19 cellular contexts compared by ENCODE assay signal in the genomic region with DNA sequence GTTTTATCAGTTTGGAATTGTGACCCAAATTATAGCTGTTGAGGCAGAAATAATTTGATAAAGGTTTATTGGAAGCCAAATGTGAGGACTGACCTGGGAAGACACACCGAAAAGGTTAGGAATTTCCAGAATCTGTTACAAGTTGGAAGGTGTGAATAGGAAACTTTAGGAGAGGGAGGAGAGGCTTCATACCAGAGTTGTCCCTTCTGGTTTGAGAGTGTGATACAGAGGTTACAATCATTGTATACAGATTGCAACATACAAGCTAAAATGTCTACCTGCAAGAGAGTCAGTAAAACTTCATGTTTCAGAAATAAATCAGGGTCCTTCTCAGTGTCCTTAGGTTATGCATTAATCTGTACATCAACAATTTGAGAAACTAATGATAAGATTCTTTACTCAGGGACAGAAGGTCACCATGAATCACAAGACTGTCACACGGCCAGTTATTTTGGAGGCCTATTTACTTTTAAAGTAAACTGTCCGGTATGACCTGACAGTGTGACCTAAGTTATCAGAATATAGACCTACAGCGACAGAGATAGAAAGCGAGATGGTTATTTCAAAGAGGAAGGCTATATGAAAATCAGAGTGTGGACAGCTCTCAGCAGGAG.
DNase-seq lines count a peak whose midpoint lies in the region; ATAC-seq, FAIRE-seq and TF ChIP-seq lines count a peak whose summit lies in the region.
"Had no signal": no experiment of that assay in that cellular context is flagged by ENCODE, and none has a peak within 500 bp of the region (broad histone marks: within the 10 kb centered on the region; RNA-seq: fewer than 3 reads in every experiment).

No MANE protein-coding gene starts in this region.

- in situ Hi-C loops in HepG2 (cut with HindIII; ENCODE audit: extremely low pct_ligation_motif_present, low pct_unique_long_range_greater_than_20kb) (no loop called here), brain microvascular endothelial cell (cut with HindIII; ENCODE audit: low pct_ligation_motif_present, low sequenced_read_pairs) (no loop called here)

- TF ChIP-seq EP300 in HepG2 (IDR thresholded peaks at IDR 0.05; ENCODE audit: low read depth in 2 of 2, low read length in 2 of 2) (no peak), HepG2 (CRISPR knock-in tag; IDR thresholded peaks at IDR 0.05; ENCODE audit: borderline replicate concordance) (no peak), H1 (IDR thresholded peaks at IDR 0.05; ENCODE audit: borderline replicate concordance in 1 of 2, low read depth in 2 of 2, low read length in 2 of 2) (no peak)

- H3K14ac ChIP-seq in H1 (ENCODE audit: insufficient read length): no peak overlapping the region

- no peaks in the 10 kb centered on the region for H4K20me1 ChIP-seq in HepG2 (ENCODE audit: insufficient read depth, low read length)
- no peaks in the 10 kb centered on the region for H4K20me1 ChIP-seq in H1 (replicated peaks in 1 of 2; ENCODE audit: control insufficient read depth in 1 of 2, insufficient read depth in 2 of 2, low read length in 2 of 2)
- H4K20me1 ChIP-seq: BLaER1 treated with 17β-estradiol and CSF1 and Interleukin-3, amounts not matched to agents 10 nM and 100 nM had no signal

- H2BK120ac ChIP-seq in H1 (replicated peaks; ENCODE audit: low read depth, low read length): no peak overlapping the region

- no peak for DNase-seq in HepG2 (ENCODE audit: low spot score)
- DNase-seq in H1 (ENCODE audit: low read depth in 1 of 2, low spot score in 2 of 2): no peak
- DNase-seq in mucosa of gallbladder (ENCODE audit: low spot score): peak; percentile 25
- no peak for DNase-seq in NCI-H1048 (lab: John Stamatoyannopoulos, UW)
- DNase-seq in Kasumi-1 (lab: John Stamatoyannopoulos, UW): no peak
- no peak for DNase-seq in brain microvascular endothelial cell
- DNase-seq: 8988T; Calu3; CD4-positive, CD25-positive, alpha-beta regulatory T cell; DMS79; GOT3; IMR-90; KBM-7 had no signal

- no peak overlapping the region for H3K18ac ChIP-seq in H1 (ENCODE audit: extremely low read depth, low read length)

- no peak overlapping the region for H3K4me3 ChIP-seq in liver (ENCODE audit: low read depth in 1 of 3, low read length in 3 of 3)
- no peak overlapping the region for H3K4me3 ChIP-seq in HepG2 (replicated peaks in 1 of 3; ENCODE audit: insufficient read depth in 1 of 3, low read depth in 2 of 3, low read length in 3 of 3)
- no peak overlapping the region for H3K4me3 ChIP-seq in H1 (ENCODE audit: extremely low read depth in 1 of 4, insufficient read depth in 2 of 4, low read depth in 3 of 4, low read length in 4 of 4)
- no peak overlapping the region for H3K4me3 ChIP-seq in brain microvascular endothelial cell (ENCODE audit: low read depth, low read length)
- H3K4me3 ChIP-seq: BLaER1 treated with 17β-estradiol and CSF1 and Interleukin-3, amounts not matched to agents 10 nM and 100 nM; GM12878; HAP-1 had no signal

- H3K79me2 ChIP-seq in HepG2 (ENCODE audit: insufficient read depth, low read length) (no peaks in the 10 kb centered on the region), H1 (ENCODE audit: control insufficient read depth in 1 of 2, insufficient read depth in 2 of 2, low read length in 2 of 2) (no peaks in the 10 kb centered on the region)

- no peak overlapping the region for H3K4ac ChIP-seq in H1 (replicated peaks; ENCODE audit: insufficient read length, low read depth, low read length)

- H3K9me3 ChIP-seq in liver (ENCODE audit: control insufficient read depth in 4 of 4, low read length in 3 of 4): no peaks in the 10 kb centered on the region
- H3K9me3 ChIP-seq in HepG2 (ENCODE audit: low read length): peaks cover 63% of the 10 kb centered on the region
- no peaks in the 10 kb centered on the region for H3K9me3 ChIP-seq in H1 (ENCODE audit: insufficient read depth in 2 of 2, low read depth in 1 of 2, low read length in 1 of 2)
- H3K9me3 ChIP-seq: BLaER1 treated with 17β-estradiol and CSF1 and Interleukin-3, amounts not matched to agents 10 nM and 100 nM; HAP-1 had no signal

- no peak overlapping the region for H2BK5ac ChIP-seq in H1 (ENCODE audit: low read depth, low read length)

- no peak overlapping the region for H4K5ac ChIP-seq in H1 (ENCODE audit: insufficient read length, low read depth, low read length)

- H2BK12ac ChIP-seq in H1 (ENCODE audit: low read depth, low read length): no peak overlapping the region

- ATAC-seq in HepG2: no peak
- no peak for ATAC-seq in GM18520 (IDR thresholded peaks at IDR 0.05; ENCODE audit: unreplicated experiment)
- ATAC-seq: GM12878 had no signal

- no peaks in the 10 kb centered on the region for H3K23me2 ChIP-seq in H1 (ENCODE audit: low read depth, low read length)

- H3K4me1 ChIP-seq in liver (ENCODE audit: control insufficient read depth in 4 of 4, insufficient read depth in 4 of 4, low read length in 3 of 4): peaks cover 0 to 16% (median 3%) of the 10 kb centered on the region in 4 donors
- H3K4me1 ChIP-seq in HepG2 (ENCODE audit: insufficient read depth, low read length): no peaks in the 10 kb centered on the region
- no peaks in the 10 kb centered on the region for H3K4me1 ChIP-seq in H1 (replicated peaks in 1 of 4; ENCODE audit: control insufficient read depth in 3 of 4, insufficient read depth in 4 of 4, low read length in 3 of 4)
- H3K4me1 ChIP-seq: BLaER1 treated with 17β-estradiol and CSF1 and Interleukin-3, amounts not matched to agents 10 nM and 100 nM; HAP-1 had no signal

- no peak overlapping the region for H2BK15ac ChIP-seq in H1 (ENCODE audit: low read length)

- H3K27me3 ChIP-seq in liver (ENCODE audit: control insufficient read depth in 4 of 4, insufficient read depth in 4 of 4, low read length in 3 of 4): no peaks in the 10 kb centered on the region
- no peaks in the 10 kb centered on the region for H3K27me3 ChIP-seq in HepG2 (ENCODE audit: control insufficient read depth in 1 of 2, insufficient read depth in 2 of 2, low read length in 2 of 2)
- H3K27me3 ChIP-seq in H1 (replicated peaks in 1 of 4; ENCODE audit: control insufficient read depth in 3 of 4, extremely low read depth in 1 of 4, insufficient read depth in 3 of 4, low read length in 3 of 4): no peaks in the 10 kb centered on the region
- no peaks in the 10 kb centered on the region for H3K27me3 ChIP-seq in brain microvascular endothelial cell (replicated peaks)
- H3K27me3 ChIP-seq: BLaER1 treated with 17β-estradiol and CSF1 and Interleukin-3, amounts not matched to agents 10 nM and 100 nM had no signal

- TF ChIP-seq POLR2A in HepG2 (IDR thresholded peaks at IDR 0.05; ENCODE audit: insufficient read depth in 1 of 2, low read depth in 2 of 2, low read length in 2 of 2) (no peak), H1 (IDR thresholded peaks at IDR 0.05; ENCODE audit: control extremely low read depth in 1 of 2, low read depth in 2 of 2, low read length in 2 of 2) (no peak)

- H3K27ac ChIP-seq in liver (ENCODE audit: low read depth in 1 of 2, low read length in 2 of 2) (no peak overlapping the region), HepG2 (ENCODE audit: extremely low read length, insufficient read depth, low read length) (no peak overlapping the region), H1 (ENCODE audit: low read depth, low read length) (no peak overlapping the region), brain microvascular endothelial cell (no peak overlapping the region)
- H3K27ac ChIP-seq: BLaER1 treated with 17β-estradiol and CSF1 and Interleukin-3, amounts not matched to agents 10 nM and 100 nM had no signal

- H3K56ac ChIP-seq in H1 (replicated peaks; ENCODE audit: insufficient read length, low read depth, low read length): no peak overlapping the region

- no peak overlapping the region for H2AK5ac ChIP-seq in H1 (ENCODE audit: low read depth, low read length)

- CTCF ChIA-PET in HepG2 (lab: Yijun Ruan, JAX; ENCODE audit: low intra/inter-chr PET ratio, low total read pairs) (no interaction called here), H1 (lab: Charles Lee; ENCODE audit: partially characterized antibody) (no interaction called here)

- BruUV-seq in HepG2 (replicated peaks; lab: Mats Ljungman, UMichigan): no TSS peak

- H3K36me3 ChIP-seq in liver (ENCODE audit: control insufficient read depth in 4 of 4, insufficient read depth in 3 of 4, low read depth in 1 of 4, low read length in 3 of 4) (no peaks in the 10 kb centered on the region), HepG2 (replicated peaks in 1 of 2; ENCODE audit: control insufficient read depth in 1 of 2, insufficient read depth in 2 of 2, low read length in 2 of 2) (no peaks in the 10 kb centered on the region), H1 (ENCODE audit: control insufficient read depth in 2 of 4, insufficient read depth in 4 of 4, low read length in 3 of 4) (no peaks in the 10 kb centered on the region), brain microvascular endothelial cell (replicated peaks) (no peaks in the 10 kb centered on the region)
- H3K36me3 ChIP-seq: BLaER1 treated with 17β-estradiol and CSF1 and Interleukin-3, amounts not matched to agents 10 nM and 100 nM; HAP-1 had no signal

- H2AFZ ChIP-seq in HepG2 (ENCODE audit: low read length) (no peak overlapping the region), H1 (ENCODE audit: low read length) (0 out of 2 replicates have a peak overlapping the region, but pooled peaks have one; percentile 5)

- H4K8ac ChIP-seq in H1 (ENCODE audit: extremely low read depth, insufficient read depth, low read length): no peak overlapping the region

- intact Hi-C loops in HepG2 (cut with micrococcal nuclease; ENCODE audit: unreplicated experiment): no loop called here

- H3K9ac ChIP-seq in liver (ENCODE audit: low read depth in 1 of 2, low read length in 2 of 2) (no peak overlapping the region), HepG2 (ENCODE audit: insufficient read depth, low read depth, low read length) (no peak overlapping the region), H1 (replicated peaks in 1 of 4; ENCODE audit: extremely low read depth in 1 of 4, low read depth in 3 of 4, low read length in 3 of 4) (no peak overlapping the region)
- H3K9ac ChIP-seq: BLaER1 treated with 17β-estradiol and CSF1 and Interleukin-3, amounts not matched to agents 10 nM and 100 nM had no signal

- POLR2A ChIA-PET in HepG2 (lab: Yijun Ruan, JAX): no interaction called here
- POLR2A ChIA-PET in H1 (lab: Charles Lee; ENCODE audit: partially characterized antibody): no interaction called here

- FAIRE-seq in HepG2 (lab: Jason Lieb, UNC) (no peak), H1 (lab: Jason Lieb, UNC) (no peak)
- FAIRE-seq: GM12878, GM18507 had no signal

- no peak overlapping the region for H4K91ac ChIP-seq in H1 (replicated peaks; ENCODE audit: insufficient read length, low read length)

- no peak overlapping the region for H2BK20ac ChIP-seq in H1 (ENCODE audit: low read length)

- H3K4me2 ChIP-seq in HepG2 (ENCODE audit: low read depth, low read length) (no peak overlapping the region), H1 (ENCODE audit: insufficient read depth in 1 of 2, low read depth in 2 of 2, low read length in 2 of 2) (no peak overlapping the region)
- H3K4me2 ChIP-seq: BLaER1 treated with 17β-estradiol and CSF1 and Interleukin-3, amounts not matched to agents 10 nM and 100 nM had no signal

- no peak overlapping the region for H3K23ac ChIP-seq in H1 (ENCODE audit: insufficient read length)

- TF ChIP-seq CTCF in liver (IDR thresholded peaks at IDR 0.05; ENCODE audit: low read depth, low read length, missing input control): no peak
- TF ChIP-seq CTCF in HepG2 (CRISPR knock-in tag; IDR thresholded peaks at IDR 0.05): no peak
- no peak for TF ChIP-seq CTCF in H1 (IDR thresholded peaks at IDR 0.05; ENCODE audit: control extremely low read depth in 1 of 3, insufficient read depth in 1 of 3, low read depth in 1 of 3, low read length in 3 of 3)
- TF ChIP-seq CTCF in brain microvascular endothelial cell (IDR thresholded peaks at IDR 0.05; ENCODE audit: low read depth, low read length, missing control alignments): no peak

- no peak for TF ChIP-seq RAD21 in liver (IDR thresholded peaks at IDR 0.05)
- no peak for TF ChIP-seq RAD21 in HepG2 (CRISPR knock-in tag; IDR thresholded peaks at IDR 0.05)
- no peak for TF ChIP-seq RAD21 in H1 (IDR thresholded peaks at IDR 0.05 in 1 of 2, conservative IDR thresholded peaks at IDR 0.05 in 1 of 2; ENCODE audit: low read depth in 2 of 2, low read length in 2 of 2)

- 35% methylated on average over 5 of the region's 5 CpGs for WGBS in liver
- 19% methylated on average over 5 of the region's 5 CpGs for WGBS in HepG2 (ENCODE audit: low lambda C conversion rate)
- WGBS in H1 (ENCODE audit: extremely low coverage in 1 of 2, insufficient coverage in 1 of 2, insufficient read length in 1 of 2, insufficient replicate concordance in 2 of 2, low coverage in 1 of 2, low lambda C conversion rate in 2 of 2, missing lambda C conversion rate in 1 of 2), 2 experiments: 93% methylated on average over 5 of the region's 5 CpGs; no CpG with 5 or more reads in 1 of the 2 experiments

- no peaks in the 10 kb centered on the region for H3K79me1 ChIP-seq in H1 (ENCODE audit: low read depth, low read length)
